27 cellular contexts compared by ENCODE assay signal in genomic region chr6:113886512-113886911, GRCh38.
"Had no signal": no experiment of that assay in that cellular context is flagged by ENCODE, and none has a peak within 500 bp of the region (broad histone marks: within the 10 kb centered on the region; RNA-seq: fewer than 3 reads in every experiment).

No MANE protein-coding gene starts in this region.

- ATAC-seq: stimulated activated effector memory CD8-positive, alpha-beta T cell treated with anti-CD3 and anti-CD28 coated beads, Interleukin-12 subunit alpha, Interleukin-12 subunit beta, amount 100 ng/mL, for 72 hours; stimulated activated memory B cell treated with anti-CD40 and anti-IgM and Interleukin-4, amounts not matched to agents 10 μg/mL and 1 μg/mL and 100 μg/mL, for 72 hours; stimulated activated naive B cell treated with anti-CD40 and anti-IgM and Interleukin-4, amounts not matched to agents 10 μg/mL and 1 μg/mL and 100 μg/mL, for 72 hours; stimulated activated naive CD8-positive, alpha-beta T cell treated with anti-CD3 and anti-CD28 coated beads, Interleukin-15, amount 100 ng/mL, for 72 hours; stimulated activated naive CD8-positive, alpha-beta T cell treated with anti-CD3 and anti-CD28 coated beads, Interleukin-15, Interleukin-2, amounts not matched to agents 100 U/mL and 50 U/mL, for 24 hours; upper lobe of right lung had no signal

- H3K9me3 ChIP-seq: suprapubic skin, testis, thyroid gland, tibial artery, upper lobe of left lung, upper lobe of right lung, uterus, vagina had no signal

- H3K27ac ChIP-seq: stomach, suprapubic skin, testis, thoracic aorta, thyroid gland, tibial artery, tibial nerve, transverse colon, upper lobe of left lung, upper lobe of right lung, uterus, vagina had no signal

- H3K36me3 ChIP-seq: stomach, suprapubic skin, thoracic aorta, thyroid gland, tibial artery, tibial nerve, transverse colon, upper lobe of left lung, upper lobe of right lung, uterus, vagina had no signal

- H3K4me1 ChIP-seq: suprapubic skin, testis, thyroid gland, tibial artery, tibial nerve, upper lobe of right lung, uterus, vagina had no signal

- FAIRE-seq: urothelium cell line had no signal

- H3K27me3 ChIP-seq: stomach, suprapubic skin, testis, thyroid gland, tibial artery, tibial nerve, transverse colon, upper lobe of left lung, upper lobe of right lung, uterus, vagina had no signal

- DNase-seq: stimulated activated CD4-positive, alpha-beta T cell treated with anti-CD3 and anti-CD28 coated beads, Interleukin-2, amount 100 ng/mL, for 48 hours; stimulated activated CD4-positive, alpha-beta T cell treated with anti-CD3 and anti-CD28 coated beads, Interleukin-4, amount 100 ng/mL, for 1 hour; stimulated activated CD4-positive, alpha-beta T cell treated with anti-CD3 and anti-CD28 coated beads, Interleukin-4, amount 100 ng/mL, for 24 hours; stimulated activated CD4-positive, alpha-beta T cell treated with anti-CD3 and anti-CD28 coated beads, Interleukin-4, amount 100 ng/mL, for 4 hours; stimulated activated CD8-positive, alpha-beta memory T cell treated with anti-CD3 and anti-CD28 coated beads, Interleukin-4, amount 100 ng/mL, for 48 hours; stimulated activated naive B cell treated with anti-CD40 and anti-IgM and Interleukin-4, amounts not matched to agents 10 μg/mL and 1 μg/mL and 100 μg/mL, for 72 hours; stimulated activated naive CD4-positive, alpha-beta T cell; stimulated activated naive CD4-positive, alpha-beta T cell treated with Interleukin-2 at 50 U/mL for 16 hours; stimulated activated naive CD8-positive, alpha-beta T cell treated with anti-CD3 and anti-CD28 coated beads, Interleukin-15, amount 100 ng/mL, for 72 hours; stimulated activated naive CD8-positive, alpha-beta T cell treated with anti-CD3 and anti-CD28 coated beads, Interleukin-15, Interleukin-2, amounts not matched to agents 100 U/mL and 50 U/mL, for 24 hours; stomach; substantia nigra; testis; thyroid gland; tibial artery; transverse colon; trophoblast cell; upper lobe of left lung; upper lobe of right lung; uterus had no signal

- H3K4me3 ChIP-seq: stomach, suprapubic skin, testis, thoracic aorta, thyroid gland, tibial artery, tibial nerve, transverse colon, upper lobe of left lung, upper lobe of right lung, uterus, vagina had no signal
